ENCODE assay signal across 9 cellular contexts in the genomic region with DNA sequence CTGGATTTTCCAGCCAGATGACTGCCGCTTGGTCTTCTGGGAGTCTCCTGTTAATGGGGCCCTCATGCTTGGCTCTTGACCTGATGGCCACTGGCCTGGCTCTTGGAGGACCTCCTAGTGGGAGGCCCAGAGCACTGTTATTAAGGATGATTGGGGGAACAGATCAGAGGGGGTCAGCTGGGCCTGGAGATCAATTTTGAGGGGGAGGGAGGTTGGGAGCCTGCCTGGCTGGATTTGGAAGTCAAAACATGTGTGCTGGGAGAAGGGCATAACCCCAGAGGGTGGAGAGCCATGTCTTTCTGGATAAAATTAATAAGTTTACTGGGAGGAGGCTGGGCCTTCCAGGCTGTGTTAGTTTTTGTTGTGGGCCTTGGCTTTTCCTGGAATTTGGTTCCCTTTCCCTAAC. TPM values are rescaled to one million over a fixed set of nuclear protein-coding genes. Genes with fewer than 3 reads are reported as not detected.
DNase-seq lines count a peak whose midpoint lies in the region; ATAC-seq and TF ChIP-seq lines count a peak whose summit lies in the region.
"Had no signal": no experiment of that assay in that cellular context is flagged by ENCODE, and none has a peak within 500 bp of the region (broad histone marks: within the 10 kb centered on the region; RNA-seq: fewer than 3 reads in every experiment).

No MANE protein-coding gene starts in this region.

- TF ChIP-seq POLR2A in tibial nerve (IDR thresholded peaks at IDR 0.05), result no peak

- H3K4me3 ChIP-seq in mammary epithelial cell (replicated peaks in 1 of 3; ENCODE audit: insufficient read depth in 1 of 3, low read depth in 2 of 3, low read length in 3 of 3) (no peak overlapping the region), tibial nerve (no peak overlapping the region)

- POLR2A ChIA-PET in activated CD4-positive, alpha-beta T cell treated with anti-CD3 and anti-CD28 coated beads for 36 hours (lab: Charles Lee), result no interaction called here

- ATAC-seq in activated CD4-positive, alpha-beta T cell treated with anti-CD3 and anti-CD28 coated beads for 36 hours, result no peak

- in situ Hi-C loops in mammary epithelial cell (cut with MboI; ENCODE audit: low sequenced_read_pairs in 2 of 2), result loop anchor here in 1 of 2 donors (5.0 kb wide), 1 partner anchor 511 kb away; no protein-coding TSS in a partner anchor
- in situ Hi-C loops in GM13977 (cut with MboI; ENCODE audit: low pct_unique_long_range_greater_than_20kb, low sequenced_read_pairs, unreplicated experiment), result loop anchor here (25.0 kb wide), 1 partner anchor 511 kb away; a partner anchor contains a TSS

- peak overlapping the region; percentile 81 for H3K4me2 ChIP-seq in mammary epithelial cell (ENCODE audit: insufficient read depth, low read depth, low read length)

- no peak overlapping the region for H3K9ac ChIP-seq in mammary epithelial cell (ENCODE audit: insufficient read depth, low read length)

- TF ChIP-seq CTCF in mammary epithelial cell (conservative IDR thresholded peaks at IDR 0.05 in 1 of 2, IDR thresholded peaks at IDR 0.05 in 1 of 2; ENCODE audit: extremely low read depth in 1 of 2, insufficient read depth in 1 of 2, low read depth in 1 of 2, low read length in 2 of 2) (no peak), mesothelial cell of epicardium (IDR thresholded peaks at IDR 0.05; ENCODE audit: unreplicated experiment) (no peak), tibial nerve (IDR thresholded peaks at IDR 0.05) (no peak), GM13977 (IDR thresholded peaks at IDR 0.05; ENCODE audit: extremely low read depth, insufficient read depth, missing control alignments) (no peak)

- no peak overlapping the region for H2AFZ ChIP-seq in mammary epithelial cell (ENCODE audit: low read depth, low read length)

- no peaks in the 10 kb centered on the region for H3K27me3 ChIP-seq in mammary epithelial cell (ENCODE audit: insufficient read depth, low read length)
- no peaks in the 10 kb centered on the region for H3K27me3 ChIP-seq in tibial nerve

- no peaks in the 10 kb centered on the region for H4K20me1 ChIP-seq in mammary epithelial cell (ENCODE audit: insufficient read depth, low read length)

- TF ChIP-seq EP300 in tibial nerve (IDR thresholded peaks at IDR 0.05), result peak in 1 of 2 donors; percentile 58

- peaks cover 4% of the 10 kb centered on the region for H3K9me3 Mint-ChIP-seq in activated CD4-positive, alpha-beta T cell treated with anti-CD3 and anti-CD28 coated beads for 36 hours (ENCODE audit: low read depth)
- H3K9me3 Mint-ChIP-seq in mesothelial cell of epicardium, result peaks cover 16% of the 10 kb centered on the region

- H3K4me1 Mint-ChIP-seq in activated CD4-positive, alpha-beta T cell treated with anti-CD3 and anti-CD28 coated beads for 36 hours, result peaks cover 17% of the 10 kb centered on the region
- H3K4me1 Mint-ChIP-seq in mesothelial cell of epicardium, result peaks cover 36% of the 10 kb centered on the region

- peaks cover 14% of the 10 kb centered on the region for H3K4me1 ChIP-seq in mammary epithelial cell (ENCODE audit: insufficient read depth, low read length)
- peaks cover 0 to 32% (median 23%) of the 10 kb centered on the region in 4 donors for H3K4me1 ChIP-seq in tibial nerve

- intact Hi-C loops in activated CD4-positive, alpha-beta T cell treated with anti-CD3 and anti-CD28 coated beads for 36 hours (cut with DNase I, micrococcal nuclease), result loop anchor here (5.0 to 10.0 kb wide), 3 partner anchors 273 to 543 kb away; no protein-coding TSS in a partner anchor
- intact Hi-C loops in mammary epithelial cell (cut with micrococcal nuclease), result loop anchor here (10.0 kb wide), 2 partner anchors 207 to 457 kb away; no protein-coding TSS in a partner anchor

- 83% methylated on average over 1 of the region's 1 CpG for WGBS in mammary epithelial cell (ENCODE audit: low coverage, missing lambda C conversion rate)
- WGBS in tibial nerve, 2 donors, result 43 to 76% methylated on average over 1 of the region's 1 CpG

- H3K27me3 Mint-ChIP-seq in activated CD4-positive, alpha-beta T cell treated with anti-CD3 and anti-CD28 coated beads for 36 hours, result no peaks in the 10 kb centered on the region
- no peaks in the 10 kb centered on the region for H3K27me3 Mint-ChIP-seq in mesothelial cell of epicardium (ENCODE audit: low read depth)

- H3K27ac ChIP-seq in mammary epithelial cell (ENCODE audit: insufficient read depth, low read depth, low read length) (no peak overlapping the region), tibial nerve (peak overlapping the region; percentile 95 to 99 (median 97))

- no TSS peak for BruUV-seq in mammary epithelial cell (replicated peaks; lab: Mats Ljungman, UMichigan)

- DNase-seq in activated CD4-positive, alpha-beta T cell treated with anti-CD3 and anti-CD28 coated beads for 36 hours, result no peak
- DNase-seq in activated CD4-positive, alpha-beta T cell treated with anti-CD3 and anti-CD28 coated beads for 48 hours, result no peak
- DNase-seq in mammary epithelial cell (no peak), mesothelial cell of epicardium (ENCODE audit: low spot score in 2 of 2, unreplicated experiment in 2 of 2) (no peak), tibial nerve (ENCODE audit: low spot score in 2 of 2) (peak; percentile 50 to 63), GM13977 (ENCODE audit: low spot score) (no peak), RPMI8226 (no peak), T-helper 9 cell (no peak)
- DNase-seq: posterior cingulate gyrus had no signal

- CTCF ChIA-PET in activated CD4-positive, alpha-beta T cell treated with anti-CD3 and anti-CD28 coated beads for 36 hours (lab: Charles Lee), result no interaction called here
- CTCF ChIA-PET in mammary epithelial cell (lab: Charles Lee; ENCODE audit: low non-redundant PET), result no interaction called here

- dilution Hi-C loops in mammary epithelial cell (cut with HindIII; ENCODE audit: low sequenced_read_pairs), result no loop called here

- peak overlapping the region; percentile 38 for H3K27ac Mint-ChIP-seq in activated CD4-positive, alpha-beta T cell treated with anti-CD3 and anti-CD28 coated beads for 36 hours
- H3K27ac Mint-ChIP-seq in mesothelial cell of epicardium, result peak overlapping the region; percentile 96

- H3K9me3 ChIP-seq in mammary epithelial cell (replicated peaks; ENCODE audit: insufficient read depth, low read length), result no peaks in the 10 kb centered on the region
- H3K9me3 ChIP-seq in tibial nerve, result no peaks in the 10 kb centered on the region

- peaks cover 2% of the 10 kb centered on the region for H3K36me3 Mint-ChIP-seq in activated CD4-positive, alpha-beta T cell treated with anti-CD3 and anti-CD28 coated beads for 36 hours (ENCODE audit: low read depth)
- peaks cover 14% of the 10 kb centered on the region for H3K36me3 Mint-ChIP-seq in mesothelial cell of epicardium

- peak overlapping the region; percentile 88 for H3K4me3 Mint-ChIP-seq in activated CD4-positive, alpha-beta T cell treated with anti-CD3 and anti-CD28 coated beads for 36 hours
- H3K4me3 Mint-ChIP-seq in mesothelial cell of epicardium, result no peak overlapping the region

- no peaks in the 10 kb centered on the region for H3K79me2 ChIP-seq in mammary epithelial cell (ENCODE audit: insufficient read depth, low read length)

- H3K36me3 ChIP-seq in mammary epithelial cell (ENCODE audit: insufficient read depth, low read length) (no peaks in the 10 kb centered on the region), tibial nerve (no peaks in the 10 kb centered on the region)

RNA-seq across cellular contexts. Expression of a gene that starts 1.3 kb away (rescaled TPM):
- 1 to 10 TPM; 5.6 to 8.1 TPM for total RNA-seq in activated CD4-positive, alpha-beta T cell treated with anti-CD3 and anti-CD28 coated beads for 36 hours
- total RNA-seq in mammary epithelial cell (10 to 100 TPM; 10.3 to 14.7 TPM), mesothelial cell of epicardium (21.8 to 26.8 TPM (median 26.8 TPM) in 3 replicates), tibial nerve (10 to 100 TPM; 27.0 to 40.6 (median 32.9) TPM)
- 8.0 TPM for polyA plus RNA-seq in mammary epithelial cell
- polyA minus RNA-seq in mammary epithelial cell, result 22.5 TPM

Comparison
In these comparisons a context has a peak if more than half of its experiments do, and no peak if none do; other contexts are left out.
1. DNase-seq: peak in tibial nerve (2 of 2); none in activated CD4-positive, alpha-beta T cell treated with anti-CD3 and anti-CD28 coated beads for 36 hours (single experiment), activated CD4-positive, alpha-beta T cell treated with anti-CD3 and anti-CD28 coated beads for 48 hours (single experiment), mammary epithelial cell (single experiment), mesothelial cell of epicardium (0 of 2), GM13977 (single experiment), RPMI8226 (single experiment) and T-helper 9 cell (single experiment).